8 cellular contexts compared by ENCODE assay signal in genomic region chrX:74924449-74925209, GRCh38. TPM values are rescaled to one million over a fixed set of nuclear protein-coding genes. Genes with fewer than 3 reads are reported as not detected.
DNase-seq lines count a peak whose midpoint lies in the region; ATAC-seq and TF ChIP-seq lines count a peak whose summit lies in the region.

No MANE protein-coding gene starts in this region.

- H3K4me1 Mint-ChIP-seq in activated naive CD8-positive, alpha-beta T cell treated with anti-CD3 and anti-CD28 coated beads for 36 hours: peaks cover 7% of the 10 kb centered on the region

- DNase-seq in AG04450 (ENCODE audit: low read depth, low spot score): no peak
- peak; percentile 54 for DNase-seq in NCI-H526 treated with DMSO at 0.1 percent for 48 hours (lab: John Stamatoyannopoulos, UW)
- peak; percentile 56 for DNase-seq in activated naive CD8-positive, alpha-beta T cell treated with anti-CD3 and anti-CD28 coated beads for 36 hours
- peak; percentile 8 for DNase-seq in hepatic stellate cell (ENCODE audit: low spot score)
- DNase-seq in renal cortical epithelial cell (ENCODE audit: low read depth): peak; percentile 0
- DNase-seq in KG1 (lab: John Stamatoyannopoulos, UW): no peak

- peak overlapping the region; percentile 10 for H3K4me3 ChIP-seq in AG04450 (ENCODE audit: low read depth, low read length)

- no peaks in the 10 kb centered on the region; the same call in 1 of the 2 replicates for H3K9me3 ChIP-seq in AG04450 (ENCODE audit: control insufficient read depth, insufficient read depth, low read length)

- no peak overlapping the region for H3K27ac ChIP-seq in AG04450 (ENCODE audit: low read depth, low read length)

- CTCF ChIA-PET in AG04450 (lab: Charles Lee): no interaction called here

- peaks cover 23% of the 10 kb centered on the region for H3K27me3 Mint-ChIP-seq in activated naive CD8-positive, alpha-beta T cell treated with anti-CD3 and anti-CD28 coated beads for 36 hours

- POLR2A ChIA-PET in AG04450 (lab: Yijun Ruan, JAX): no interaction called here

- ATAC-seq in GM18520 (IDR thresholded peaks at IDR 0.05; ENCODE audit: unreplicated experiment) (peak; percentile 27), HG03066 (IDR thresholded peaks at IDR 0.05; ENCODE audit: low read depth, unreplicated experiment) (peak; percentile 43)

- no peak for TF ChIP-seq CTCF in AG04450 (IDR thresholded peaks at IDR 0.05; ENCODE audit: low read depth, low read length)

- H3K27ac Mint-ChIP-seq in activated naive CD8-positive, alpha-beta T cell treated with anti-CD3 and anti-CD28 coated beads for 36 hours: peak overlapping the region; percentile 85

- H3K36me3 Mint-ChIP-seq in activated naive CD8-positive, alpha-beta T cell treated with anti-CD3 and anti-CD28 coated beads for 36 hours: peaks cover 1% of the 10 kb centered on the region

- H3K27me3 ChIP-seq in AG04450 (ENCODE audit: control insufficient read depth, insufficient read depth, low read length): peaks cover 10% of the 10 kb centered on the region

- no peaks in the 10 kb centered on the region for H3K9me3 Mint-ChIP-seq in activated naive CD8-positive, alpha-beta T cell treated with anti-CD3 and anti-CD28 coated beads for 36 hours

- peak overlapping the region; percentile 83 for H3K4me3 Mint-ChIP-seq in activated naive CD8-positive, alpha-beta T cell treated with anti-CD3 and anti-CD28 coated beads for 36 hours

RNA-seq across cellular contexts. Expression of gene NEXMIF, which starts 0.6 kb away (rescaled TPM):
- not detected in 2 replicates for polyA plus RNA-seq in AG04450 (2011; rRNA removed)
- 0.05 TPM in 1 of 2 replicates, not detected in the other for polyA minus RNA-seq in AG04450 (2011; rRNA and poly(A)+ RNA removed)
- 1 to 10 TPM in 1 of 2 experiments, under 1 TPM in 1; 0.48 to 1.1 TPM for total RNA-seq in activated naive CD8-positive, alpha-beta T cell treated with anti-CD3 and anti-CD28 coated beads for 36 hours
- total RNA-seq in renal cortical epithelial cell: 0.17 and 0.55 TPM in 2 replicates

Comparison
In these comparisons a context has a peak if more than half of its experiments do, and no peak if none do; other contexts are left out.
1. DNase-seq: peak in NCI-H526 treated with DMSO at 0.1 percent for 48 hours (single experiment), activated naive CD8-positive, alpha-beta T cell treated with anti-CD3 and anti-CD28 coated beads for 36 hours (single experiment), hepatic stellate cell (single experiment) and renal cortical epithelial cell (single experiment); none in AG04450 (single experiment) and KG1 (single experiment).